Comparison of ENCODE assay signal across 2 cellular contexts in genomic region chr13:110304256-110304655, GRCh38.
TF ChIP-seq lines count a peak whose summit lies in the region.

No MANE protein-coding gene starts in this region.

TF ChIP-seq in SK-N-SH, 30 proteins besides CTCF, POLR2A, EP300 and RAD21 (continued from another document):
- TF ChIP-seq YY1 (IDR thresholded peaks at IDR 0.05; ENCODE audit: low read depth) (no peak), NRF1 (IDR thresholded peaks at IDR 0.05; ENCODE audit: low read depth, low read length) (no peak), MAX (IDR thresholded peaks at IDR 0.05; ENCODE audit: low read depth) (no peak), ZBTB33 (IDR thresholded peaks at IDR 0.05; ENCODE audit: borderline replicate concordance, low read depth) (no peak), TCF12 (IDR thresholded peaks at IDR 0.05) (no peak), RFX5 (IDR thresholded peaks at IDR 0.05; ENCODE audit: low read length) (no peak), RXRA (IDR thresholded peaks at IDR 0.05; ENCODE audit: borderline replicate concordance, low read depth) (no peak), USF2 (IDR thresholded peaks at IDR 0.05; ENCODE audit: borderline replicate concordance, low read depth, low read length) (no peak), FOXJ3 (CRISPR knock-in tag; IDR thresholded peaks at IDR 0.05) (no peak), GABPA (IDR thresholded peaks at IDR 0.05; ENCODE audit: low read depth) (no peak), JUND (IDR thresholded peaks at IDR 0.05) (no peak), TEAD4 (IDR thresholded peaks at IDR 0.05; ENCODE audit: borderline replicate concordance, insufficient read depth) (no peak), FOXM1 (IDR thresholded peaks at IDR 0.05; ENCODE audit: low read depth) (no peak), RCOR1 (IDR thresholded peaks at IDR 0.05; ENCODE audit: low read length) (no peak), POLR2AphosphoS5 (IDR thresholded peaks at IDR 0.05; ENCODE audit: low read depth, low read length) (no peak), REST (IDR thresholded peaks at IDR 0.05; ENCODE audit: low read depth, low read length) (no peak), MXI1 (IDR thresholded peaks at IDR 0.05; ENCODE audit: low read depth, low read length) (no peak), SMC3 (IDR thresholded peaks at IDR 0.05; ENCODE audit: low read depth, low read length) (no peak), TAF1 (IDR thresholded peaks at IDR 0.05; ENCODE audit: borderline replicate concordance, low read depth, low read length) (no peak)

TF ChIP-seq in SK-N-SH treated with all-trans-retinoic acid at 6 μM for 48 hours, 23 proteins besides CTCF, POLR2A, EP300 and RAD21 (continued from another document):
- TF ChIP-seq TSHZ2 (CRISPR knock-in tag; IDR thresholded peaks at IDR 0.05) (no peak), TCF4 (CRISPR knock-in tag; IDR thresholded peaks at IDR 0.05; ENCODE audit: borderline replicate concordance) (no peak), BACH2 (CRISPR knock-in tag; IDR thresholded peaks at IDR 0.05; ENCODE audit: borderline replicate concordance) (no peak), PPARA (CRISPR knock-in tag; IDR thresholded peaks at IDR 0.05; ENCODE audit: borderline replicate concordance) (no peak), ESRRG (CRISPR knock-in tag; IDR thresholded peaks at IDR 0.05) (no peak), RARB (CRISPR knock-in tag; IDR thresholded peaks at IDR 0.05) (no peak), ZNF70 (CRISPR knock-in tag; IDR thresholded peaks at IDR 0.05) (no peak), ARNTL (CRISPR knock-in tag; IDR thresholded peaks at IDR 0.05; ENCODE audit: borderline replicate concordance, low read depth) (no peak), CREB5 (CRISPR knock-in tag; IDR thresholded peaks at IDR 0.05; ENCODE audit: low read depth) (no peak)
